23 cellular contexts compared by ENCODE assay signal in the genomic region with DNA sequence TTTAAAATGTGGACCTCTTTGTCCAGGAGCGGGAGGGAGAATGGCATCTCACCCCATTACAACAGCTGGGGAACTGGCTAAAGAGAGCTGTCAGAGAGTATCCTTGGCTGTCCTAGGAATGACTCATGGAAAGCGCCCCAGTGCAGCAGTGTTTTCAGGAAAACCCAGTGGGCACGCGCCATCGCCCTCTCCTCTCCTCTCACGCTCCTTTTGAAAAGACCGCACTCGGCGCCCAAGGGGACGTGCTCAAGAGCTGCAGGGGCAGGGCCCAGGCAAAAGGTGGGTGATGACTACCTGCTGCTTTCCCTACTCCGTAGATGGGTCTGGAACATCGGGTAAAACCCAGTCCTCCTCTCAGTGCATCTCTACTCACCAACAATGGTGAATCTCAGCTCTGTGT.
DNase-seq lines count a peak whose midpoint lies in the region; ATAC-seq lines count a peak whose summit lies in the region.
"Had no signal": no experiment of that assay in that cellular context is flagged by ENCODE, and none has a peak within 500 bp of the region (broad histone marks: within the 10 kb centered on the region; RNA-seq: fewer than 3 reads in every experiment).

No MANE protein-coding gene starts in this region.

- H3K9me3 Mint-ChIP-seq in activated CD4-positive, alpha-beta T cell treated with anti-CD3 and anti-CD28 coated beads, Interleukin-2, amount 10 ng/mL, durations not matched to agents 24 days and 14 days: no peaks in the 10 kb centered on the region
- no peaks in the 10 kb centered on the region for H3K9me3 Mint-ChIP-seq in activated naive CD8-positive, alpha-beta T cell treated with anti-CD3 and anti-CD28 coated beads for 36 hours
- H3K9me3 Mint-ChIP-seq: activated T-helper 17 cell treated with anti-CD3 and anti-CD28 coated beads, Interleukin-2, amount 50 U/mL, for 72 hours; effector memory CD8-positive, alpha-beta T cell; HFFc6 had no signal

- no peaks in the 10 kb centered on the region for H3K27me3 Mint-ChIP-seq in activated CD4-positive, alpha-beta T cell treated with anti-CD3 and anti-CD28 coated beads, Interleukin-2, amount 10 ng/mL, durations not matched to agents 24 days and 14 days
- no peaks in the 10 kb centered on the region for H3K27me3 Mint-ChIP-seq in activated naive CD8-positive, alpha-beta T cell treated with anti-CD3 and anti-CD28 coated beads for 36 hours
- H3K27me3 Mint-ChIP-seq: activated T-helper 17 cell treated with anti-CD3 and anti-CD28 coated beads, Interleukin-2, amount 50 U/mL, for 72 hours; B cell; effector memory CD8-positive, alpha-beta T cell had no signal

- H3K4me3 Mint-ChIP-seq in activated CD4-positive, alpha-beta T cell treated with anti-CD3 and anti-CD28 coated beads, Interleukin-2, amount 10 ng/mL, durations not matched to agents 24 days and 14 days: no peak overlapping the region
- H3K4me3 Mint-ChIP-seq in activated naive CD8-positive, alpha-beta T cell treated with anti-CD3 and anti-CD28 coated beads for 36 hours: no peak overlapping the region
- H3K4me3 Mint-ChIP-seq: activated CD8-positive, alpha-beta T cell treated with anti-CD3 and anti-CD28 coated beads, Interleukin-2, amount 10 ng/mL, durations not matched to agents 7 days and 5 days; activated T-helper 17 cell treated with anti-CD3 and anti-CD28 coated beads, Interleukin-2, amount 50 U/mL, for 72 hours; B cell; effector memory CD8-positive, alpha-beta T cell; HFFc6 had no signal

- H3K27ac Mint-ChIP-seq in activated CD4-positive, alpha-beta T cell treated with anti-CD3 and anti-CD28 coated beads, Interleukin-2, amount 10 ng/mL, durations not matched to agents 24 days and 14 days: peak overlapping the region; percentile 25
- no peak overlapping the region for H3K27ac Mint-ChIP-seq in activated naive CD8-positive, alpha-beta T cell treated with anti-CD3 and anti-CD28 coated beads for 36 hours
- H3K27ac Mint-ChIP-seq: activated T-helper 17 cell treated with anti-CD3 and anti-CD28 coated beads, Interleukin-2, amount 50 U/mL, for 72 hours; effector memory CD8-positive, alpha-beta T cell; HFFc6 had no signal

- H3K4me1 Mint-ChIP-seq in activated CD4-positive, alpha-beta T cell treated with anti-CD3 and anti-CD28 coated beads, Interleukin-2, amount 10 ng/mL, durations not matched to agents 24 days and 14 days: peaks cover 17% of the 10 kb centered on the region
- H3K4me1 Mint-ChIP-seq in activated naive CD8-positive, alpha-beta T cell treated with anti-CD3 and anti-CD28 coated beads for 36 hours: peaks cover 20% of the 10 kb centered on the region

- no peak for DNase-seq in activated CD4-positive, alpha-beta T cell treated with anti-CD3 and anti-CD28 coated beads, Interleukin-2, amount 10 ng/mL, durations not matched to agents 24 days and 14 days
- DNase-seq in activated CD4-positive, alpha-beta T cell treated with anti-CD3 and anti-CD28 coated beads for 48 hours: no peak
- DNase-seq in fibroblast of gingiva (ENCODE audit: low read depth): peak; percentile 25
- DNase-seq in myocyte (ENCODE audit: low read depth): peak; percentile 79
- peak in 1 of 49 donors; percentile 19 for DNase-seq in substantia nigra (lab: John Stamatoyannopoulos, UW)
- DNase-seq in NCI-H2107 treated with DMSO at 0.1 percent for 48 hours (lab: John Stamatoyannopoulos, UW; ENCODE audit: unreplicated experiment): no peak
- no peak for DNase-seq in activated naive CD8-positive, alpha-beta T cell treated with anti-CD3 and anti-CD28 coated beads for 36 hours
- DNase-seq: activated CD8-positive, alpha-beta T cell treated with anti-CD3 and anti-CD28 coated beads, Interleukin-2, amount 10 ng/mL, durations not matched to agents 7 days and 5 days; DMS 273 treated with DMSO at 0.1 percent for 48 hours; effector memory CD8-positive, alpha-beta T cell; GDM1; HFFc6; mesendoderm; NCI-H1092; NCI-H526 treated with DMSO at 0.1 percent for 48 hours; SIG-M5; stimulated activated CD4-positive, alpha-beta T cell treated with anti-CD3 and anti-CD28 coated beads, Interleukin-2, amount 100 ng/mL, for 48 hours; T-helper 1 cell; WERI-Rb-1 had no signal

- H3K36me3 Mint-ChIP-seq in activated CD4-positive, alpha-beta T cell treated with anti-CD3 and anti-CD28 coated beads, Interleukin-2, amount 10 ng/mL, durations not matched to agents 24 days and 14 days (ENCODE audit: low read depth): peaks cover 56% of the 10 kb centered on the region
- H3K36me3 Mint-ChIP-seq in activated naive CD8-positive, alpha-beta T cell treated with anti-CD3 and anti-CD28 coated beads for 36 hours: peaks cover 24% of the 10 kb centered on the region

- peak overlapping the region; percentile 38 for H3K27ac ChIP-seq in substantia nigra (ENCODE audit: low read depth, low read length, poor library complexity, severe bottlenecking)
- H3K27ac ChIP-seq: 22Rv1, WERI-Rb-1 had no signal

- intact Hi-C loops in activated CD4-positive, alpha-beta T cell treated with anti-CD3 and anti-CD28 coated beads, Interleukin-2, amount 10 ng/mL, durations not matched to agents 24 days and 14 days (cut with micrococcal nuclease): no loop called here

- ATAC-seq in HG03159 (IDR thresholded peaks at IDR 0.05; ENCODE audit: unreplicated experiment): no peak
- ATAC-seq: activated CD8-positive, alpha-beta T cell treated with anti-CD3 and anti-CD28 coated beads, Interleukin-2, amount 10 ng/mL, durations not matched to agents 7 days and 5 days; activated T-helper 17 cell treated with anti-CD3 and anti-CD28 coated beads, Interleukin-2, amount 50 U/mL, for 72 hours; effector memory CD8-positive, alpha-beta T cell had no signal

Comparison
In these comparisons a context has a peak if more than half of its experiments do, and no peak if none do; other contexts are left out.
1. DNase-seq: peak in fibroblast of gingiva (single experiment) and myocyte (single experiment); none in activated CD4-positive, alpha-beta T cell treated with anti-CD3 and anti-CD28 coated beads, Interleukin-2, amount 10 ng/mL, durations not matched to agents 24 days and 14 days (single experiment), activated CD4-positive, alpha-beta T cell treated with anti-CD3 and anti-CD28 coated beads for 48 hours (single experiment), NCI-H2107 treated with DMSO at 0.1 percent for 48 hours (single experiment) and activated naive CD8-positive, alpha-beta T cell treated with anti-CD3 and anti-CD28 coated beads for 36 hours (single experiment).